Comparison of ENCODE assay signal across 7 cellular contexts in the genomic region with DNA sequence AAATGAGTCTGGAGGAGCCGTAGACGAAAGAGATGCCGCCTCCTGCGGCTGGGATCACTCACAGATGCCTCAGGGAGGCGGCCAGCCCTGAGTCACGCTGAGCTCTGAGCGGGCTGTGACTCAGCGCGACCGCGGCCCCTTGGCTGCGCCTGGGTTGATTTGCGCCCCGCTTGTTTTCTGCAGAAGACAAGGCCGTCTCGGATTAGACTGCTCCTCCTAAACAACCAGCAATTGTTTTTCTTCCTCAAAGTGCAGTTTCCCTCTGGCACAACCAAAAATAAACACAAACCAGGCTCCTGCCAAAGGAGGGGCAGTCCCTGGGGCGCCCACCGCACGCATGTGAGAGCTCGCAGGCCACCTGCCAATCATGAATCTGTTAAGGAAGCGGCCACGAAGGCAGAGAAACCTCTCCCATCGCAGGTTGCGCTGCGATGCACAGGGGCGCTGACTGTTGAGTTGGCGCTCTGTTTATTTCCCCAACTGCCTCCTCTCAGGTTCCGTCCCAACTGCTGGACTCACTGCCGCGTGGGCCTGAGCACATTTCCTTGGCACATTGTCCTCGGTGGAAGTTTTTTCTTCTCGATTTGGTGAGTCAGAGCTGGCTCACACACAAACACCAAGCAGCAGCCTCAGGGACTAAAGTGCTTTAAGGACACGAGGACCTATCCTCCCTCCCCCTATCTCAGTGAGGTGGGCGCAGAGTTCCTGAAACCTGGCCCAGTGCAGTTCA.
DNase-seq lines count a peak whose midpoint lies in the region; ATAC-seq and TF ChIP-seq lines count a peak whose summit lies in the region.

No MANE protein-coding gene starts in this region.

- H3K36me3 Mint-ChIP-seq in activated naive CD4-positive, alpha-beta T cell treated with anti-CD3 and anti-CD28 coated beads, Interleukin-2, amount 50 U/mL, for 24 hours: no peaks in the 10 kb centered on the region

- peak overlapping the region; percentile 38 to 80 for H3K27ac ChIP-seq in uterus

- intact Hi-C loops in cardiac septum (cut with DNase I) (no loop called here), uterus (cut with DNase I; ENCODE audit: low total_unique reads) (no loop called here)

- H3K27me3 ChIP-seq in uterus: no peaks in the 10 kb centered on the region

- peak overlapping the region; percentile 80 for H3K27ac Mint-ChIP-seq in activated naive CD4-positive, alpha-beta T cell treated with anti-CD3 and anti-CD28 coated beads, Interleukin-2, amount 50 U/mL, for 24 hours

- no peak overlapping the region for H3K4me3 ChIP-seq in uterus

- H3K9me3 Mint-ChIP-seq in activated naive CD4-positive, alpha-beta T cell treated with anti-CD3 and anti-CD28 coated beads, Interleukin-2, amount 50 U/mL, for 24 hours: no peaks in the 10 kb centered on the region

- peaks cover 0 to 4% of the 10 kb centered on the region in 2 donors for H3K4me1 ChIP-seq in uterus

- H3K4me1 Mint-ChIP-seq in activated naive CD4-positive, alpha-beta T cell treated with anti-CD3 and anti-CD28 coated beads, Interleukin-2, amount 50 U/mL, for 24 hours: peaks cover 14% of the 10 kb centered on the region

- H3K27me3 Mint-ChIP-seq in activated naive CD4-positive, alpha-beta T cell treated with anti-CD3 and anti-CD28 coated beads, Interleukin-2, amount 50 U/mL, for 24 hours: peaks cover 4% of the 10 kb centered on the region

- peak; percentile 88 for ATAC-seq in GM19025 (IDR thresholded peaks at IDR 0.05; ENCODE audit: low read depth, unreplicated experiment)
- peak; percentile 86 for ATAC-seq in HG03095 (IDR thresholded peaks at IDR 0.05; ENCODE audit: unreplicated experiment)

- peaks cover 0 to 6% of the 10 kb centered on the region in 2 donors for H3K9me3 ChIP-seq in uterus

- peak; percentile 74 for DNase-seq in SIG-M5 treated with dmso at 0.1 percent for 504 hours (lab: John Stamatoyannopoulos, UW; ENCODE audit: unreplicated experiment)
- peak; percentile 83 for DNase-seq in cardiac septum (ENCODE audit: low spot score)
- peak; percentile 87 for DNase-seq in renal cortical epithelial cell (ENCODE audit: low read depth)
- peak; percentile 46 to 70 for DNase-seq in uterus

- H3K36me3 ChIP-seq in uterus: no peaks in the 10 kb centered on the region

- no peak for TF ChIP-seq CTCF in uterus (IDR thresholded peaks at IDR 0.05)

- TF ChIP-seq POLR2A in uterus (IDR thresholded peaks at IDR 0.05): no peak

- peak overlapping the region; percentile 66 for H3K4me3 Mint-ChIP-seq in activated naive CD4-positive, alpha-beta T cell treated with anti-CD3 and anti-CD28 coated beads, Interleukin-2, amount 50 U/mL, for 24 hours
